Comparison of ENCODE assay signal across 8 cellular contexts in the genomic region with DNA sequence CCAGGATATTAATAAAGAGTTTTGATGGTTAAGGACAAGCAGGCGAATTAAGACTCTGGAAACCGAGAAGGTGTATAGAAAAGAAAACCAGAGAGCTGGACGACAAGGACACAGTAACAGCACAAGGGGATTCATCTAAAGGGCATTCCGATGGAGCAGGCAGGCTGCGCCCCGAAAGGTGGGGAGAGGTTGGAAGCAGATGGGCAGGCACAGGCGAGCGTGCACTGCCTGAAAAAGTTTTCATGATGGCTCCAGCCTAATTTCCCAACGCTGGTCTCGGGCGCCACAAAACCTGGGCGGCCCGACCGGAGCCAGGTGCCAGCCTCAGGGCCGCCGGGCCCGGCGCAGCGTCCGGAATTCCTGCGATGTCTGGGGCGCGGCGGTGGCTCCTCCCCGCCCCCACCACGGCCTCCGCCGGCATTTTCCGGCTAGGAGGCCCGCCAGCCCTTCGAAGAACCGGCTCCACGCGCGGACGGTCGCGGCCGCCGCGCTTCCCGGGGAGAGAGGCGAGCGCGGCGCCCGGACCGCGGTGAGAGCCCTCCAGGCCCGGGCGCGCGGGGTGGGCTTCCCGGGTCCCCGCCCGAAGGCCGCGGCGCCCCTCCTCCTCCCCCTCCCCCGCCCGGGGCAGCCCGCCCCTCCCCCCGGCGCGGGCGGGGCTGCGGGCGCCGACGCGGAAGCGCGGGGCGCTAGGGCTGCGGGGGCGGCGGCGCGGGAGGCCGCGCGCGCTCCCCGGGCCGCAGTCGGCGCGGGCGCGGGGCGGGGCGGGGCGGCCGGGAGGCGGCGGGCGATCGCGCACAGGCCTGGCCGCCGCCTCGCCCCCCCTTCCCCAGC. TPM values are rescaled to one million over a fixed set of nuclear protein-coding genes. Genes with fewer than 3 reads are reported as not detected.
DNase-seq lines count a peak whose midpoint lies in the region; ATAC-seq and TF ChIP-seq lines count a peak whose summit lies in the region.

No MANE protein-coding gene starts in this region.

- H3K4me1 ChIP-seq in Panc1 (ENCODE audit: control insufficient read depth, insufficient read depth, low read length), result peaks cover 22% of the 10 kb centered on the region
- peaks cover 22% of the 10 kb centered on the region for H3K4me1 ChIP-seq in foreskin keratinocyte
- peaks cover 26% of the 10 kb centered on the region for H3K4me1 ChIP-seq in neural progenitor cell
- peaks cover 0 to 38% (median 19%) of the 10 kb centered on the region in 4 donors for H3K4me1 ChIP-seq in tibial nerve

- no TSS peak for BruUV-seq in Panc1 (replicated peaks; lab: Mats Ljungman, UMichigan)

- H3K27ac Mint-ChIP-seq in neural progenitor cell, result peak overlapping the region; percentile 98

- intact Hi-C loops in Panc1 (cut with micrococcal nuclease; ENCODE audit: unreplicated experiment), result loop anchor here (5.0 kb wide), 1 partner anchor 99 kb away; a partner anchor contains a TSS

- peak overlapping the region; percentile 99 for H3K27ac ChIP-seq in Panc1 (ENCODE audit: low read length)
- peak overlapping the region; percentile 98 for H3K27ac ChIP-seq in foreskin keratinocyte
- H3K27ac ChIP-seq in neural progenitor cell, result peak overlapping the region; percentile 100
- H3K27ac ChIP-seq in tibial nerve, result peak overlapping the region; percentile 99 to 100 (median 100)

- in situ Hi-C loops in Panc1 (cut with HindIII; ENCODE audit: low pct_unique_long_range_greater_than_20kb, low sequenced_read_pairs), result no loop called here

- H3K79me2 ChIP-seq in neural progenitor cell (ENCODE audit: low read depth), result peaks cover 57% of the 10 kb centered on the region

- peak overlapping the region; percentile 91 for H3K9ac ChIP-seq in neural progenitor cell

- no peaks in the 10 kb centered on the region for H3K27me3 ChIP-seq in Panc1 (ENCODE audit: control insufficient read depth, insufficient read depth, low read length)
- no peaks in the 10 kb centered on the region for H3K27me3 ChIP-seq in foreskin keratinocyte
- no peaks in the 10 kb centered on the region for H3K27me3 ChIP-seq in neural progenitor cell
- no peaks in the 10 kb centered on the region for H3K27me3 ChIP-seq in tibial nerve

- CTCF ChIA-PET in Panc1 (lab: Charles Lee), result no interaction called here

- peak in 13 of 14 donors; percentile 16 to 85 (median 68) for DNase-seq in C1 segment of cervical spinal cord (lab: John Stamatoyannopoulos, UW)
- peak; percentile 10 for DNase-seq in GM19240 (ENCODE audit: insufficient read length, low spot score)
- DNase-seq in Panc1 (ENCODE audit: low read depth, low spot score), result no peak
- peak; percentile 53 for DNase-seq in activated effector memory CD4-positive, alpha-beta T cell treated with Interleukin-2 at 50 U/mL for 16 hours
- DNase-seq in foreskin keratinocyte, result no peak
- DNase-seq in neural progenitor cell (ENCODE audit: low spot score), result peak; percentile 91
- peak; percentile 32 to 34 for DNase-seq in tibial nerve (ENCODE audit: low spot score in 2 of 2)

- H3F3A ChIP-seq in neural progenitor cell (ENCODE audit: low read depth), result peaks cover 16% of the 10 kb centered on the region

- TF ChIP-seq POLR2A in tibial nerve (IDR thresholded peaks at IDR 0.05), result peak; percentile 49 to 50

- H3K27me3 Mint-ChIP-seq in neural progenitor cell (ENCODE audit: insufficient read depth, low read depth), result peaks cover 8% of the 10 kb centered on the region

- H3K4me2 ChIP-seq in neural progenitor cell, result peak overlapping the region; percentile 98

- H3K4me1 Mint-ChIP-seq in neural progenitor cell, result peaks cover 34% of the 10 kb centered on the region

- peak overlapping the region; percentile 100 for H3K4me3 Mint-ChIP-seq in neural progenitor cell

- no peaks in the 10 kb centered on the region; the same call in 1 of the 2 replicates for H3K36me3 ChIP-seq in Panc1 (ENCODE audit: control insufficient read depth, insufficient read depth, low read length)
- H3K36me3 ChIP-seq in neural progenitor cell, result no peaks in the 10 kb centered on the region
- no peaks in the 10 kb centered on the region for H3K36me3 ChIP-seq in tibial nerve

- TF ChIP-seq CTCF in Panc1 (IDR thresholded peaks at IDR 0.05) (no peak), foreskin keratinocyte (conservative IDR thresholded peaks at IDR 0.05) (no peak), neural progenitor cell (IDR thresholded peaks at IDR 0.05) (no peak), tibial nerve (IDR thresholded peaks at IDR 0.05) (peak in 1 of 5 experiments; percentile 20)

- H3K36me3 Mint-ChIP-seq in neural progenitor cell, result peaks cover 10% of the 10 kb centered on the region

- 0 to 2% methylated on average over 16 to 35 of the region's 102 CpGs for WGBS in tibial nerve, 2 donors

- peaks cover 32% of the 10 kb centered on the region for H4K20me1 ChIP-seq in neural progenitor cell (ENCODE audit: low read depth)

- peak in 1 of 2 donors; percentile 73 for TF ChIP-seq EP300 in tibial nerve (IDR thresholded peaks at IDR 0.05)

- POLR2A ChIA-PET in Panc1 (lab: Charles Lee), result interaction anchor here (0.6 to 1.2 kb wide), 2 partner anchors 98 to 122 kb away, joined by 3 to 4 read pairs; no protein-coding TSS in a partner anchor

- H3K9me3 ChIP-seq in Panc1 (ENCODE audit: control insufficient read depth, insufficient read depth, low read depth, low read length) (no peaks in the 10 kb centered on the region), neural progenitor cell (ENCODE audit: low read depth) (no peaks in the 10 kb centered on the region), tibial nerve (no peaks in the 10 kb centered on the region)

- H3K4me3 ChIP-seq in Panc1 (ENCODE audit: low read depth in 2 of 2, low read length in 2 of 2) (peak overlapping the region; percentile 55 to 69), neural progenitor cell (peak overlapping the region; percentile 93), tibial nerve (peak overlapping the region; percentile 77 to 97 (median 92))

- ATAC-seq in HG03354 (IDR thresholded peaks at IDR 0.05; ENCODE audit: poor library complexity, severe bottlenecking, unreplicated experiment), result peak; percentile 34
- peak; percentile 62 for ATAC-seq in Panc1
- ATAC-seq in foreskin keratinocyte, result peak; percentile 24

- H3K9me3 Mint-ChIP-seq in neural progenitor cell, result peaks cover 2% of the 10 kb centered on the region

- peak overlapping the region; percentile 70 for H2AFZ ChIP-seq in neural progenitor cell (replicated peaks)

RNA-seq across cellular contexts. Expression of a gene that starts 0.7 kb away (rescaled TPM):
- total RNA-seq in Panc1 (2021; ENCODE audit: unreplicated experiment) (36.1 TPM), foreskin keratinocyte (29.0 and 30.1 TPM in 2 replicates), neural progenitor cell (ENCODE audit: low replicate concordance) (104 and 108 TPM in 2 replicates), tibial nerve (10 to 100 TPM; 65.8 to 81.6 (median 68.2) TPM)
- polyA plus RNA-seq in Panc1 (2012; ENCODE audit: insufficient read length), result 11.2 TPM
- polyA plus RNA-seq in foreskin keratinocyte, result 4.9 and 5.5 TPM in 2 replicates

Comparison
In these comparisons a context has a peak if more than half of its experiments do, and no peak if none do; other contexts are left out.
1. DNase-seq: peak in C1 segment of cervical spinal cord (13 of 14), GM19240 (single experiment), activated effector memory CD4-positive, alpha-beta T cell treated with Interleukin-2 at 50 U/mL for 16 hours (single experiment), neural progenitor cell (single experiment) and tibial nerve (2 of 2); none in Panc1 (single experiment) and foreskin keratinocyte (0 of 2).
2. Peak in every context shown above with its lines, with median percentiles within 50 percentile points of each other: ATAC-seq, H3K27ac ChIP-seq and H3K4me3 ChIP-seq.